In genomic region chr11:74730601-74731260, GRCh38 we compare ENCODE assay signal across 1 cellular context.
TF ChIP-seq lines count a peak whose summit lies in the region.

No MANE protein-coding gene starts in this region.

TF ChIP-seq in HepG2, 621 proteins besides CTCF, POLR2A, EP300 and RAD21:
- TF ChIP-seq ZNF605 (CRISPR knock-in tag; IDR thresholded peaks at IDR 0.05) (no peak), ZNF687 (CRISPR knock-in tag; IDR thresholded peaks at IDR 0.05) (0 out of 2 replicates have a peak, but pooled peaks have one; percentile 3), ZNF652 (CRISPR knock-in tag; IDR thresholded peaks at IDR 0.05; ENCODE audit: borderline replicate concordance, low read depth) (no peak), TBX2 (CRISPR knock-in tag; IDR thresholded peaks at IDR 0.05; ENCODE audit: borderline replicate concordance) (no peak), ZNF800 (CRISPR knock-in tag; IDR thresholded peaks at IDR 0.05) (peak; percentile 2; the same call in 1 of the 2 replicates)
TF ChIP-seq in HepG2: peak in this region for 2.
